Comparison of ENCODE assay signal across 1 cellular context in genomic region chr2:216171043-216171442, GRCh38.
TF ChIP-seq lines count a peak whose summit lies in the region.

No MANE protein-coding gene starts in this region.

TF ChIP-seq in GM23338, 12 proteins besides CTCF, POLR2A, EP300 and RAD21 (continued from another document):
- TF ChIP-seq ETS1 (IDR thresholded peaks at IDR 0.05) (no peak), EZH2phosphoT487 (IDR thresholded peaks at IDR 0.05; ENCODE audit: unreplicated experiment) (no peak), CREB1 (CRISPR knock-in tag; IDR thresholded peaks at IDR 0.05; ENCODE audit: low read depth) (no peak), ZNF462 (CRISPR knock-in tag; IDR thresholded peaks at IDR 0.05) (no peak), ZNF331 (CRISPR knock-in tag; IDR thresholded peaks at IDR 0.05; ENCODE audit: low read depth) (no peak), POLR2AphosphoS5 (IDR thresholded peaks at IDR 0.05; ENCODE audit: low read depth) (no peak), JUNB (IDR thresholded peaks at IDR 0.05; ENCODE audit: unreplicated experiment) (no peak), REST (IDR thresholded peaks at IDR 0.05; ENCODE audit: unreplicated experiment) (no peak), NANOG (IDR thresholded peaks at IDR 0.05; ENCODE audit: borderline replicate concordance) (no peak), EZH2 (IDR thresholded peaks at IDR 0.05; ENCODE audit: low read depth, unreplicated experiment) (no peak), STAT1 (IDR thresholded peaks at IDR 0.05; ENCODE audit: unreplicated experiment) (no peak)
